In the genomic region with DNA sequence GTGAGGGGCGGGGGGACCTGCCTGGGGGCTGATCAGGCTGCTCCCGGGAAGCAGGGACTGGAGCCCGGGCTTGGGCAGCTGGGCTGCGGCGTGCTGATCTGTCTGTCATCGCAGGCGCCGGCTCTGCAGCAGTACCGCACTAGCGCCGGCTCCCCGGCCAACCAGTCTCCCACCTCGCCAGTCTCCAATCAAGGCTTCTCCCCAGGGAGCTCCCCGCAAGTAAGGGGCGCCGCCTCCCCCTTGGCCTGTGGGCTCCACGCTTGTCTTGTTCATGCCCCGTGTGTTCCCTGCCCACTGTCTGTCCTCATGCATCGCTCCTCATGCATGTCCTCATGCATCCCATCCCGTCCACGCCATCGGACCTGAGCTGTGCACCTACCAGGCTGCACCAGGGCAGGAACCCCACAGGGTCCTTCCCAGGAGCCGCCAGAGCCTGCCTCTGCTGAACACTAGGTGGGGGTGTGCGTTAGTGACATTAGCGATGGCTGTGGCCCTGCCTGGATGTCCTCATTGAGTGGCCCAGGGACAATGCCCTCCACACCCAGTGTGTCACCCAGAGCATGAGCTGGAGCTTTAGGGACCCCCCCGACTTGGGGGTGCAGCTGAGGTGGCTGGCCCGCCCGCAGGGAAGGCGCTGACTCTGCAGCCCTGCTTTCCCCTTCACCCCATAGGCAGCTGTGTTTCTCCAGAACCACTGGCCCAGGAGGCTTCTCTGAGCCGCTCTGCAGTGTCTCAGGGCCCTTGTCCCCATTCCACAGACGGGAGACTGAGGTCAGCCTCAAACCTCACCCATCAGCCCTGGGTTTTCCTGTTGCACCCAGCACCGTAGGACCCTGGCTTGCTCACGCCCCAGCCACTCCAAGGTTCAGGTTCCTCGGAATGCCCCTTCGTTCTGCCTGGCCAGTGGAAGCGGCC, we compare ENCODE assay signal across 14 cellular contexts. TPM values are rescaled to one million over a fixed set of nuclear protein-coding genes. Genes with fewer than 3 reads are reported as not detected.
DNase-seq lines count a peak whose midpoint lies in the region; FAIRE-seq and TF ChIP-seq lines count a peak whose summit lies in the region.
"Had no signal": no experiment of that assay in that cellular context is flagged by ENCODE, and none has a peak within 500 bp of the region (broad histone marks: within the 10 kb centered on the region; RNA-seq: fewer than 3 reads in every experiment).

No MANE protein-coding gene starts in this region.

- H3K27ac ChIP-seq in astrocyte (ENCODE audit: low read depth, low read length): no peak overlapping the region
- H3K27ac ChIP-seq: tibial artery had no signal

- H3K4me2 ChIP-seq in astrocyte (ENCODE audit: low read length): no peak overlapping the region

- H3K4me3 ChIP-seq in astrocyte (ENCODE audit: insufficient read depth, low read depth, low read length): no peak overlapping the region
- H3K4me3 ChIP-seq: tibial artery had no signal

- peaks cover 11% of the 10 kb centered on the region for H3K4me1 ChIP-seq in astrocyte (ENCODE audit: insufficient read depth, low read length)

- H3K4me3 Mint-ChIP-seq in HFFc6: no peak overlapping the region
- no peak overlapping the region for H3K4me3 Mint-ChIP-seq in astrocyte (ENCODE audit: unreplicated experiment)
- no peak overlapping the region for H3K4me3 Mint-ChIP-seq in nephron
- H3K4me3 Mint-ChIP-seq: activated T-cell treated with anti-CD3 and anti-CD28 coated beads, Interleukin-2, amount 50 U/mL, for 4 hours had no signal

- H3K27ac Mint-ChIP-seq in HFFc6 (no peak overlapping the region), astrocyte (ENCODE audit: unreplicated experiment) (no peak overlapping the region), nephron (no peak overlapping the region)

- H3K4me1 Mint-ChIP-seq in HFFc6 (ENCODE audit: low read depth): peaks cover 8% of the 10 kb centered on the region
- no peaks in the 10 kb centered on the region for H3K4me1 Mint-ChIP-seq in astrocyte (ENCODE audit: low read depth, unreplicated experiment)
- peaks cover 6% of the 10 kb centered on the region for H3K4me1 Mint-ChIP-seq in nephron

- no peaks in the 10 kb centered on the region for H3K36me3 Mint-ChIP-seq in HFFc6 (ENCODE audit: low read depth)
- H3K36me3 Mint-ChIP-seq in astrocyte (ENCODE audit: low read depth, unreplicated experiment): peaks cover 4% of the 10 kb centered on the region
- H3K36me3 Mint-ChIP-seq in nephron (ENCODE audit: low read depth): peaks cover 3% of the 10 kb centered on the region

- H3K27me3 Mint-ChIP-seq in HFFc6 (ENCODE audit: insufficient read depth) (peaks cover 2% of the 10 kb centered on the region), astrocyte (ENCODE audit: low read depth, unreplicated experiment) (peaks cover 33% of the 10 kb centered on the region), nephron (ENCODE audit: low read depth) (no peaks in the 10 kb centered on the region)

- FAIRE-seq in astrocyte (lab: Jason Lieb, UNC): no peak

- peak; percentile 58; the same call in 1 of the 2 replicates for TF ChIP-seq CTCF in HFFc6 (IDR thresholded peaks at IDR 0.05)
- peak; percentile 7 for TF ChIP-seq CTCF in astrocyte (IDR thresholded peaks at IDR 0.05; ENCODE audit: insufficient read depth, low read depth, low read length)
- peak in 2 of 3 experiments; percentile 12 to 26 for TF ChIP-seq CTCF in nephron (IDR thresholded peaks at IDR 0.05; ENCODE audit: unreplicated experiment in 3 of 3)

- H3K27me3 ChIP-seq in astrocyte (ENCODE audit: insufficient read depth, low read length): no peaks in the 10 kb centered on the region
- H3K27me3 ChIP-seq: tibial artery had no signal

- H3K36me3 ChIP-seq in astrocyte (ENCODE audit: insufficient read depth, low read length): no peaks in the 10 kb centered on the region

- no peaks in the 10 kb centered on the region for H3K9me3 Mint-ChIP-seq in HFFc6
- no peaks in the 10 kb centered on the region for H3K9me3 Mint-ChIP-seq in astrocyte (ENCODE audit: unreplicated experiment)
- H3K9me3 Mint-ChIP-seq in nephron: no peaks in the 10 kb centered on the region
- H3K9me3 Mint-ChIP-seq: activated T-cell treated with anti-CD3 and anti-CD28 coated beads, Interleukin-2, amount 50 U/mL, for 4 hours had no signal

- peaks cover 31% of the 10 kb centered on the region for H4K20me1 ChIP-seq in astrocyte (ENCODE audit: insufficient read depth, low read length)

- DNase-seq in DMS53 (lab: John Stamatoyannopoulos, UW): peak; percentile 34
- no peak for DNase-seq in DMS53 treated with DMSO at 0.1 percent for 48 hours (lab: John Stamatoyannopoulos, UW; ENCODE audit: unreplicated experiment)
- DNase-seq in HFFc6: no peak
- DNase-seq in astrocyte (ENCODE audit: low read depth): no peak
- no peak for DNase-seq in NCI-H510A (lab: John Stamatoyannopoulos, UW)
- DNase-seq in activated CD8-positive, alpha-beta memory T cell treated with anti-CD3 and anti-CD28 coated beads, Interleukin-2, amount 50 U/mL, for 4 hours: no peak
- DNase-seq in stimulated activated CD4-positive, alpha-beta T cell treated with anti-CD3 and anti-CD28 coated beads, Interleukin-2, amount 100 ng/mL, for 48 hours: no peak
- DNase-seq: activated T-cell treated with anti-CD3 and anti-CD28 coated beads, Interleukin-2, amount 50 U/mL, for 4 hours; NCI-H1105; SW 1271; tibial artery had no signal

- H3K79me2 ChIP-seq in astrocyte (ENCODE audit: insufficient read depth, low read length): no peaks in the 10 kb centered on the region

- H3K9me3 ChIP-seq in astrocyte (ENCODE audit: insufficient read depth, low read depth, low read length): no peaks in the 10 kb centered on the region
- H3K9me3 ChIP-seq: tibial artery had no signal

- H3K9ac ChIP-seq in astrocyte (ENCODE audit: low read length): no peak overlapping the region

- no peak overlapping the region for H2AFZ ChIP-seq in astrocyte (ENCODE audit: low read depth, low read length)

RNA-seq across cellular contexts. Expression of a gene that starts 19.5 kb away (rescaled TPM):
- 1 to 10 TPM in 3 of 6 experiments, under 1 TPM in 3; 0.67 to 6.1 (median 0.98) TPM for total RNA-seq in HFFc6 (2021; fragmentation: NEBNext Ultra II Directional; extraction: Animal tissue kit (Norgen Biotek cat#: 25700))
- 1.7 and 2.3 TPM in 2 replicates for total RNA-seq in astrocyte
- total RNA-seq: A172; activated T-cell treated with anti-CD3 and anti-CD28 coated beads, Interleukin-2, amount 50 U/mL, for 4 hours; dermis microvascular lymphatic vessel endothelial cell had no signal

Comparison
In these comparisons a context has a peak if more than half of its experiments do, and no peak if none do; other contexts are left out.
1. CTCF ChIP-seq: peak in every context shown above with its lines; median percentile 58 in HFFc6; 19 in nephron; 7 in astrocyte.